ENCODE assay signal across 1 cellular context in genomic region chr19:58439576-58440554, GRCh38.
TF ChIP-seq lines count a peak whose summit lies in the region.

Gene ZNF132 (minus strand): TSS chr19:58440153. CDS start chr19:58439821, 332 bp downstream.

TF ChIP-seq in GM12878, 131 proteins besides CTCF, POLR2A, EP300 and RAD21 (continued from another document):
- TF ChIP-seq MYC (IDR thresholded peaks at IDR 0.05; ENCODE audit: insufficient read depth, insufficient read length, insufficient replicate concordance, low read length, severe bottlenecking) (no peak), GABPA (IDR thresholded peaks at IDR 0.05; ENCODE audit: low read depth) (peak; percentile 91), CREM (IDR thresholded peaks at IDR 0.05; ENCODE audit: low read depth) (peak; percentile 98)
- TF ChIP-seq, protein P1, sequence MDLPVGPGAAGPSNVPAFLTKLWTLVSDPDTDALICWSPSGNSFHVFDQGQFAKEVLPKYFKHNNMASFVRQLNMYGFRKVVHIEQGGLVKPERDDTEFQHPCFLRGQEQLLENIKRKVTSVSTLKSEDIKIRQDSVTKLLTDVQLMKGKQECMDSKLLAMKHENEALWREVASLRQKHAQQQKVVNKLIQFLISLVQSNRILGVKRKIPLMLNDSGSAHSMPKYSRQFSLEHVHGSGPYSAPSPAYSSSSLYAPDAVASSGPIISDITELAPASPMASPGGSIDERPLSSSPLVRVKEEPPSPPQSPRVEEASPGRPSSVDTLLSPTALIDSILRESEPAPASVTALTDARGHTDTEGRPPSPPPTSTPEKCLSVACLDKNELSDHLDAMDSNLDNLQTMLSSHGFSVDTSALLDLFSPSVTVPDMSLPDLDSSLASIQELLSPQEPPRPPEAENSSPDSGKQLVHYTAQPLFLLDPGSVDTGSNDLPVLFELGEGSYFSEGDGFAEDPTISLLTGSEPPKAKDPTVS (IDR thresholded peaks at IDR 0.05; ENCODE audit: low read depth, low read length) = no peak
